Comparison of ENCODE assay signal across 35 cellular contexts in genomic region chr10:97766106-97766810, GRCh38. TPM values are rescaled to one million over a fixed set of nuclear protein-coding genes. Genes with fewer than 3 reads are reported as not detected.
"Had no signal": no experiment of that assay in that cellular context is flagged by ENCODE, and none has a peak within 500 bp of the region (broad histone marks: within the 10 kb centered on the region; RNA-seq: fewer than 3 reads in every experiment).

No MANE protein-coding gene starts in this region.

- H3K27ac ChIP-seq: adrenal gland, breast epithelium, Peyer's patch, WERI-Rb-1 had no signal

- H3K9me3 Mint-ChIP-seq: activated CD4-positive, alpha-beta T cell treated with anti-CD3 and anti-CD28 coated beads, Interleukin-2, amount 10 ng/mL, durations not matched to agents 24 days and 14 days; activated CD8-positive, alpha-beta T cell treated with anti-CD3 and anti-CD28 coated beads for 36 hours; activated naive CD4-positive, alpha-beta T cell treated with anti-CD3 and anti-CD28 coated beads for 36 hours; activated naive CD4-positive, alpha-beta T cell treated with anti-CD3 and anti-CD28 coated beads, Interleukin-2, amount 50 U/mL, for 72 hours; activated T-cell treated with anti-CD3 and anti-CD28 coated beads, Interleukin-2, amount 50 U/mL, for 72 hours; activated T-helper 2 cell treated with anti-CD3 and anti-CD28 coated beads, Interferon-gamma antibody, Interleukin-2, Interleukin-4, amounts not matched to agents 10 μg/mL and 5 μg/mL and 100 μg/mL, durations not matched to agents 14 hours and 24 hours and 36 hours had no signal

- H3K4me1 ChIP-seq: adrenal gland, breast epithelium, Peyer's patch had no signal

- H3K4me3 ChIP-seq: adrenal gland, breast epithelium, Peyer's patch had no signal

- H3K4me1 Mint-ChIP-seq: activated CD4-positive, alpha-beta T cell treated with anti-CD3 and anti-CD28 coated beads, Interleukin-2, amount 10 ng/mL, durations not matched to agents 24 days and 14 days had no signal

- H3K4me3 Mint-ChIP-seq: activated CD4-positive, alpha-beta T cell treated with anti-CD3 and anti-CD28 coated beads, Interleukin-2, amount 10 ng/mL, durations not matched to agents 24 days and 14 days; activated CD8-positive, alpha-beta T cell treated with anti-CD3 and anti-CD28 coated beads for 36 hours; activated naive CD4-positive, alpha-beta T cell treated with anti-CD3 and anti-CD28 coated beads for 36 hours; activated T-cell treated with anti-CD3 and anti-CD28 coated beads, Interleukin-2, amount 50 U/mL, for 72 hours had no signal

- DNase-seq: activated CD4-positive, alpha-beta T cell treated with anti-CD3 and anti-CD28 coated beads for 1 hour; activated CD4-positive, alpha-beta T cell treated with anti-CD3 and anti-CD28 coated beads, Interleukin-2, amount 10 ng/mL, durations not matched to agents 24 days and 14 days; activated CD4-positive, alpha-beta T cell treated with anti-CD3 and anti-CD28 coated beads, Interleukin-2, amount 50 U/mL, for 4 hours; activated CD4-positive, CD25-positive, alpha-beta regulatory T cell; activated CD8-positive, alpha-beta T cell treated with anti-CD3 and anti-CD28 coated beads for 36 hours; activated gamma-delta T cell treated with Interleukin-2 at 50 U/mL for 16 hours; activated naive CD4-positive, alpha-beta T cell treated with anti-CD3 and anti-CD28 coated beads for 36 hours; activated T-cell treated with anti-CD3 and anti-CD28 coated beads, Interleukin-2, amount 50 U/mL, for 1 hour; activated T-cell treated with anti-CD3 and anti-CD28 coated beads, Interleukin-2, amount 50 U/mL, for 72 hours; adrenal gland; Kasumi-1; KG1; MM.1S; MV-4-11; NCI-H1092; NCI-H1436 treated with DMSO at 0.1 percent for 48 hours; NCI-H1694 treated with DMSO at 0.1 percent for 48 hours; NCI-H2029; NCI-H345; NCI-H524 treated with DMSO at 0.1 percent for 48 hours; NCI-H748 treated with DMSO at 0.1 percent for 48 hours; NK-92 treated with Interleukin-12 subunit alpha and Interleukin-12 subunit beta, amount 100 ng/mL, for 24 hours; PC-3; RPMI8226; SIG-M5; SW 1271; T-helper 1 cell; T-helper 2 cell; T-helper 9 cell; WERI-Rb-1 had no signal

- H3K27ac Mint-ChIP-seq: activated CD4-positive, alpha-beta T cell treated with anti-CD3 and anti-CD28 coated beads, Interleukin-2, amount 10 ng/mL, durations not matched to agents 24 days and 14 days; activated CD8-positive, alpha-beta T cell treated with anti-CD3 and anti-CD28 coated beads for 36 hours; activated naive CD4-positive, alpha-beta T cell treated with anti-CD3 and anti-CD28 coated beads for 36 hours; activated naive CD4-positive, alpha-beta T cell treated with anti-CD3 and anti-CD28 coated beads, Interleukin-2, amount 50 U/mL, for 72 hours; activated T-cell treated with anti-CD3 and anti-CD28 coated beads, Interleukin-2, amount 50 U/mL, for 72 hours; activated T-helper 2 cell treated with anti-CD3 and anti-CD28 coated beads, Interferon-gamma antibody, Interleukin-2, Interleukin-4, amounts not matched to agents 10 μg/mL and 5 μg/mL and 100 μg/mL, durations not matched to agents 14 hours and 24 hours and 36 hours had no signal

- H3K9me3 ChIP-seq: adrenal gland, breast epithelium, Peyer's patch had no signal

- H3K36me3 ChIP-seq: adrenal gland, breast epithelium had no signal

- H3K27me3 ChIP-seq: Peyer's patch had no signal

RNA-seq across cellular contexts. Expression of gene SFRP5, which starts 5.5 kb away (rescaled TPM):
- total RNA-seq: activated CD4-positive, alpha-beta T cell treated with anti-CD3 and anti-CD28 coated beads, Interleukin-2, amount 10 ng/mL, durations not matched to agents 24 days and 14 days; activated naive CD4-positive, alpha-beta T cell treated with anti-CD3 and anti-CD28 coated beads for 36 hours; activated naive CD4-positive, alpha-beta T cell treated with anti-CD3 and anti-CD28 coated beads, Interleukin-2, amount 50 U/mL, for 72 hours; activated T-cell treated with anti-CD3 and anti-CD28 coated beads, Interleukin-2, amount 50 U/mL, for 72 hours; activated T-helper 2 cell treated with anti-CD3 and anti-CD28 coated beads, Interferon-gamma antibody, Interleukin-2, Interleukin-4, amounts not matched to agents 10 μg/mL and 5 μg/mL and 100 μg/mL, durations not matched to agents 14 hours and 24 hours and 36 hours; NCI-H460; PC-3 had no signal
